8 cellular contexts compared by ENCODE assay signal in the genomic region with DNA sequence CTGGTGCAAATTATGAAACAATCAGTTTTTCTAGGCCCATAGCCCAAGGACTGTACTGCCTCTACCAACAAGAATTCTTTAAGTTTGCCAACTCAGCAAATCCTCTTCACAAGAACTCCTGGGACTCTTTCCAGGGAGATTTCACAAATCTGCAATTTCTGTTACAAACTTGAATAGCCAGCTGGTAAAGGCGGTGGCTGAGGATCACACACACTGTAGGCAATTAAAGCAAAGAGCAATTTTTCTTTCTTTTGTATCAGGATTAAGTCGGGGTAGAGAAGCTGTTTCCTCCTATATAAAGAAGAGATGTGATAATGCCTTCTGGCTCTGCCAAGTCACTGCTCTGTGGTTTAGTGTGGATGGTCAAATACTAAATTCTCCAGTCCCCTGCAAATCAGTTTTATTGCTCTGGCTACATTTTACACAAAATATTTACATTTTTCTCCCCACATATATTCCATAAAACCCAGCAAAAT. TPM values are rescaled to one million over a fixed set of nuclear protein-coding genes. Genes with fewer than 3 reads are reported as not detected.
A peak's percentile ranks its signal among the peaks of the same experiment; 100 is the strongest.
DNase-seq lines count a peak whose midpoint lies in the region.

No MANE protein-coding gene starts in this region.

- 27% methylated on average over 2 of the region's 2 CpGs for WGBS in mesenchymal stem cell

- peaks cover 0 to 6% of the 10 kb centered on the region in 2 experiments for H3K27me3 ChIP-seq in mesenchymal stem cell (ENCODE audit: control insufficient read depth in 1 of 2, insufficient read depth in 1 of 2, low read length in 2 of 2)

- no peak overlapping the region for H3K23ac ChIP-seq in mesenchymal stem cell (ENCODE audit: low read length in 2 of 2)

- H3K79me1 ChIP-seq in mesenchymal stem cell (replicated peaks; ENCODE audit: low read length, poor library complexity, severe bottlenecking), result peaks cover 2% of the 10 kb centered on the region

- H3K14ac ChIP-seq in mesenchymal stem cell (ENCODE audit: low read length in 2 of 2), result no peak overlapping the region

- no peaks in the 10 kb centered on the region for H3K9me3 ChIP-seq in mesenchymal stem cell (ENCODE audit: control insufficient read depth, low read length)

- H4K91ac ChIP-seq in mesenchymal stem cell (ENCODE audit: low read length), result no peak overlapping the region

- H3K9ac ChIP-seq in mesenchymal stem cell (ENCODE audit: low read length), result peak overlapping the region; percentile 97

- no peak overlapping the region for H4K8ac ChIP-seq in mesenchymal stem cell (ENCODE audit: low read length)

- H2AFZ ChIP-seq in mesenchymal stem cell (ENCODE audit: low read depth, low read length), result no peak overlapping the region

- no peak overlapping the region for H2BK12ac ChIP-seq in mesenchymal stem cell (ENCODE audit: low read length in 2 of 2)

- peaks cover 0 to 3% of the 10 kb centered on the region in 2 experiments for H3K36me3 ChIP-seq in mesenchymal stem cell (ENCODE audit: control insufficient read depth in 1 of 2, insufficient read depth in 2 of 2, low read depth in 1 of 2, low read length in 2 of 2)

- DNase-seq in EH (ENCODE audit: low read depth) (peak; percentile 88), NCI-H226 (peak; percentile 90), cerebellar cortex (ENCODE audit: low spot score) (peak; percentile 37), mesenchymal stem cell (peak; percentile 86), NCI-H1092 (lab: John Stamatoyannopoulos, UW) (no peak), NCI-H526 (lab: John Stamatoyannopoulos, UW) (no peak), ureter (ENCODE audit: low spot score) (no peak), NCI-H128 (lab: John Stamatoyannopoulos, UW; ENCODE audit: unreplicated experiment) (no peak)

- H3K4me2 ChIP-seq in mesenchymal stem cell (ENCODE audit: low read length, poor library complexity, severe bottlenecking), result peak overlapping the region; percentile 37

- no peak overlapping the region for H2BK5ac ChIP-seq in mesenchymal stem cell (ENCODE audit: low read depth, low read length, poor library complexity, severe bottlenecking)

- H2AK5ac ChIP-seq in mesenchymal stem cell (ENCODE audit: low read length, severe bottlenecking), result no peak overlapping the region

- no peak overlapping the region for H2BK120ac ChIP-seq in mesenchymal stem cell (ENCODE audit: low read depth, low read length)

- H3K18ac ChIP-seq in mesenchymal stem cell (ENCODE audit: low read depth in 1 of 2, low read length in 2 of 2), result peak overlapping the region in 1 of 2 experiments; percentile 33

- no peak overlapping the region for H3K4ac ChIP-seq in mesenchymal stem cell (ENCODE audit: low read depth in 1 of 2, low read length in 2 of 2)

- H3K27ac ChIP-seq in mesenchymal stem cell (ENCODE audit: low read length, poor library complexity, severe bottlenecking), result peak overlapping the region; percentile 57

- H3K4me3 ChIP-seq in mesenchymal stem cell (ENCODE audit: insufficient read depth in 1 of 2, low read depth in 1 of 2, low read length in 2 of 2), result peak overlapping the region in 1 of 2 experiments; percentile 99

- no peak overlapping the region for H2BK15ac ChIP-seq in mesenchymal stem cell (ENCODE audit: low read depth, poor library complexity, severe bottlenecking)

- H3K4me1 ChIP-seq in mesenchymal stem cell (ENCODE audit: control insufficient read depth, insufficient read depth, low read depth, low read length), result peaks cover 1% of the 10 kb centered on the region

RNA-seq across cellular contexts. Expression of a gene that starts 1.7 kb away (rescaled TPM):
- 54.9 TPM for polyA plus RNA-seq in mesenchymal stem cell (2013, experiment 1 of 2)
- polyA plus RNA-seq in mesenchymal stem cell (2013, experiment 2 of 2), result 56.0 TPM
- 60.5 TPM for total RNA-seq in ureter

Comparison
In these comparisons a context has a peak if more than half of its experiments do, and no peak if none do; other contexts are left out.
1. DNase-seq: peak in EH (single experiment), NCI-H226 (single experiment), cerebellar cortex (single experiment) and mesenchymal stem cell (single experiment); none in NCI-H1092 (single experiment), NCI-H526 (0 of 2), ureter (single experiment) and NCI-H128 (single experiment).